ENCODE assay signal across 1 cellular context in genomic region chr12:33671676-33672075, GRCh38.
TF ChIP-seq lines count a peak whose summit lies in the region.

No MANE protein-coding gene starts in this region.

TF ChIP-seq in H1, 55 proteins besides CTCF, POLR2A, EP300 and RAD21:
- TF ChIP-seq YY1 (IDR thresholded peaks at IDR 0.05; ENCODE audit: low read depth, low read length) (no peak), HDAC6 (IDR thresholded peaks at IDR 0.05; ENCODE audit: low read depth, low read length) (no peak), FOSL1 (IDR thresholded peaks at IDR 0.05; ENCODE audit: insufficient read depth, low read depth, low read length) (no peak)
